35 cellular contexts compared by ENCODE assay signal in the genomic region with DNA sequence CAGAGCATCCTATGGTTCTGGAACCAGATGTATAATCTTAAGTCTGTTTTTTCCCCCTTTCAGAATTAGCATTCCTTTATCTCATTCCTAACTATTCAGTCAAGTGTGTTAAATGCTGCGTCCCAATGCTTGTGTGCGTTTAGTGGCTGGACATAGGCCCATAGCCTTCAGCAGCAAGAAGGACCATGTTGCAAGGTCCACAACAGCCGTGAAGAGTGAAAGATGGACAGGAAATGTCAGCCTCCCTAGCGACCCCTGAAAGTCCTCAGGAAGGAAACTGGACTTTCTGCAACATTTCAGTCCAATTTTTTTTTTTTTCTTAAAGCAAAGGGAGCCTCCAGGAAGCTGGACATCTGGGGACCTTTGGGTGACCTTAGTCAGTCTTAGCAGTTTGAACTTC.
"Had no signal": no experiment of that assay in that cellular context is flagged by ENCODE, and none has a peak within 500 bp of the region (broad histone marks: within the 10 kb centered on the region; RNA-seq: fewer than 3 reads in every experiment).

No MANE protein-coding gene starts in this region.

- H3K4me1 ChIP-seq: ascending aorta had no signal

- ATAC-seq: activated CD8-positive, alpha-beta T cell treated with anti-CD3 and anti-CD28 coated beads for 36 hours; activated naive CD8-positive, alpha-beta T cell treated with anti-CD3 and anti-CD28 coated beads, Interleukin-2, amount 50 U/mL, for 24 hours; activated T-cell treated with anti-CD3 and anti-CD28 coated beads, Interleukin-2, amount 50 U/mL, for 4 hours; activated T-cell treated with anti-CD3 and anti-CD28 coated beads, Interleukin-2, amount 50 U/mL, for 72 hours; activated T-helper 17 cell treated with anti-CD3 and anti-CD28 coated beads, Interleukin-2, amount 50 U/mL, for 72 hours had no signal

- H3K4me3 ChIP-seq: ascending aorta, cardiac muscle cell had no signal

- H3K27ac ChIP-seq: ascending aorta, cardiac muscle cell, VCaP had no signal

- H3K27me3 Mint-ChIP-seq: activated B cell treated with CpG ODN at 0.5 μM for 24 hours; activated CD4-positive, alpha-beta memory T cell treated with anti-CD3 and anti-CD28 coated beads for 36 hours; activated CD4-positive, alpha-beta T cell treated with anti-CD3 and anti-CD28 coated beads, Interleukin-2, amount 10 ng/mL, durations not matched to agents 24 days and 14 days; activated naive CD4-positive, alpha-beta T cell treated with anti-CD3 and anti-CD28 coated beads, Interleukin-2, amount 50 U/mL, for 24 hours; activated naive CD8-positive, alpha-beta T cell treated with anti-CD3 and anti-CD28 coated beads, Interleukin-2, amount 10 ng/mL, durations not matched to agents 7 days and 5 days; activated naive CD8-positive, alpha-beta T cell treated with anti-CD3 and anti-CD28 coated beads, Interleukin-2, amount 50 U/mL, for 24 hours had no signal

- H3K36me3 ChIP-seq: ascending aorta, cardiac muscle cell had no signal

- H3K4me1 Mint-ChIP-seq: activated B cell treated with CpG ODN at 0.5 μM for 24 hours; activated naive CD8-positive, alpha-beta T cell treated with anti-CD3 and anti-CD28 coated beads, Interleukin-2, amount 10 ng/mL, durations not matched to agents 7 days and 5 days; activated naive CD8-positive, alpha-beta T cell treated with anti-CD3 and anti-CD28 coated beads, Interleukin-2, amount 50 U/mL, for 24 hours; activated T-helper 17 cell treated with anti-CD3 and anti-CD28 coated beads, Interleukin-2, amount 50 U/mL, for 72 hours had no signal

- DNase-seq: activated B cell treated with CpG ODN at 0.5 μM for 24 hours; activated CD4-positive, alpha-beta memory T cell treated with anti-CD3 and anti-CD28 coated beads for 36 hours; activated CD4-positive, alpha-beta T cell treated with anti-CD3 and anti-CD28 coated beads for 4 hours; activated CD4-positive, alpha-beta T cell treated with anti-CD3 and anti-CD28 coated beads, Interleukin-2, amount 10 ng/mL, durations not matched to agents 24 days and 14 days; activated CD4-positive, alpha-beta T cell treated with anti-CD3 and anti-CD28 coated beads, Interleukin-2, amount 50 U/mL, for 1 hour; activated CD4-positive, alpha-beta T cell treated with anti-CD3 and anti-CD28 coated beads, Interleukin-2, amount 50 U/mL, for 4 hours; activated CD4-positive, CD25-positive, alpha-beta regulatory T cell treated with anti-CD3 and anti-CD28 coated beads, Interleukin-2, amount 50 U/mL, for 72 hours; activated CD8-positive, alpha-beta memory T cell treated with anti-CD3 and anti-CD28 coated beads, Interleukin-2, amount 50 U/mL, for 4 hours; activated CD8-positive, alpha-beta T cell treated with anti-CD3 and anti-CD28 coated beads for 36 hours; activated effector memory CD4-positive, alpha-beta T cell treated with anti-CD3 and anti-CD28 coated beads, Interleukin-2, amount 50 U/mL, for 16 hours; activated naive CD4-positive, alpha-beta T cell treated with anti-CD3 and anti-CD28 coated beads, Interleukin-2, amount 10 ng/mL, durations not matched to agents 7 days and 5 days; activated naive CD4-positive, alpha-beta T cell treated with Interleukin-2 at 50 U/mL for 16 hours; activated naive CD8-positive, alpha-beta T cell treated with anti-CD3 and anti-CD28 coated beads, Interleukin-2, amount 10 ng/mL, durations not matched to agents 7 days and 5 days; activated naive CD8-positive, alpha-beta T cell treated with anti-CD3 and anti-CD28 coated beads, Interleukin-2, amount 50 U/mL, for 24 hours; activated T-cell treated with anti-CD3 and anti-CD28 coated beads for 4 hours; activated T-cell treated with anti-CD3 and anti-CD28 coated beads, Interleukin-2, amount 50 U/mL, for 1 hour; activated T-cell treated with anti-CD3 and anti-CD28 coated beads, Interleukin-2, amount 50 U/mL, for 4 hours; activated T-cell treated with anti-CD3 and anti-CD28 coated beads, Interleukin-2, amount 50 U/mL, for 72 hours; amygdala; anterior cingulate cortex; central memory CD4-positive, alpha-beta T cell; SW 1271; T-helper 1 cell; T-helper 2 cell; T-helper 9 cell had no signal

- H3K27ac Mint-ChIP-seq: activated B cell treated with CpG ODN at 0.5 μM for 24 hours; activated CD4-positive, alpha-beta memory T cell treated with anti-CD3 and anti-CD28 coated beads for 36 hours; activated CD4-positive, alpha-beta T cell treated with anti-CD3 and anti-CD28 coated beads, Interleukin-2, amount 10 ng/mL, durations not matched to agents 24 days and 14 days; activated CD8-positive, alpha-beta T cell treated with anti-CD3 and anti-CD28 coated beads for 36 hours; activated naive CD4-positive, alpha-beta T cell treated with anti-CD3 and anti-CD28 coated beads, Interleukin-2, amount 10 ng/mL, durations not matched to agents 7 days and 5 days; activated naive CD4-positive, alpha-beta T cell treated with anti-CD3 and anti-CD28 coated beads, Interleukin-2, amount 50 U/mL, for 24 hours; activated naive CD8-positive, alpha-beta T cell; activated naive CD8-positive, alpha-beta T cell treated with anti-CD3 and anti-CD28 coated beads, Interleukin-2, amount 10 ng/mL, durations not matched to agents 7 days and 5 days; activated naive CD8-positive, alpha-beta T cell treated with anti-CD3 and anti-CD28 coated beads, Interleukin-2, amount 50 U/mL, for 24 hours; activated T-cell treated with anti-CD3 and anti-CD28 coated beads, Interleukin-2, amount 50 U/mL, for 72 hours; activated T-helper 1 cell treated with anti-CD3 and anti-CD28 coated beads, Interleukin-12 subunit alpha, Interleukin-12 subunit beta, Interleukin-2, Interleukin-4 antibody, amounts not matched to agents 30 ng/mL and 10 ng/mL and 1 ng/mL, durations not matched to agents 14 hours and 24 hours and 36 hours; activated T-helper 17 cell treated with anti-CD3 and anti-CD28 coated beads, Interleukin-2, amount 50 U/mL, for 72 hours; brain; T-helper 1 cell treated with Interleukin-12 subunit alpha and Interleukin-12 subunit beta and Interleukin-4 antibody, amounts not matched to agents 30 μg/mL and 1 μg/mL, for 36 hours; T-helper 2 cell treated with Interferon-gamma antibody and Interleukin-4, amounts not matched to agents 5 μg/mL and 100 μg/mL, for 36 hours had no signal

- H3K9me3 Mint-ChIP-seq: activated B cell treated with CpG ODN at 0.5 μM for 24 hours; activated CD4-positive, alpha-beta memory T cell treated with anti-CD3 and anti-CD28 coated beads for 36 hours; activated CD4-positive, alpha-beta T cell treated with anti-CD3 and anti-CD28 coated beads, Interleukin-2, amount 10 ng/mL, durations not matched to agents 24 days and 14 days; activated CD8-positive, alpha-beta T cell treated with anti-CD3 and anti-CD28 coated beads for 36 hours; activated naive CD4-positive, alpha-beta T cell treated with anti-CD3 and anti-CD28 coated beads, Interleukin-2, amount 10 ng/mL, durations not matched to agents 7 days and 5 days; activated naive CD4-positive, alpha-beta T cell treated with anti-CD3 and anti-CD28 coated beads, Interleukin-2, amount 50 U/mL, for 24 hours; activated naive CD8-positive, alpha-beta T cell treated with anti-CD3 and anti-CD28 coated beads, Interleukin-2, amount 10 ng/mL, durations not matched to agents 7 days and 5 days; activated naive CD8-positive, alpha-beta T cell treated with anti-CD3 and anti-CD28 coated beads, Interleukin-2, amount 50 U/mL, for 24 hours; activated T-cell treated with anti-CD3 and anti-CD28 coated beads, Interleukin-2, amount 50 U/mL, for 4 hours; activated T-cell treated with anti-CD3 and anti-CD28 coated beads, Interleukin-2, amount 50 U/mL, for 72 hours; activated T-helper 1 cell treated with anti-CD3 and anti-CD28 coated beads, Interleukin-12 subunit alpha, Interleukin-12 subunit beta, Interleukin-2, Interleukin-4 antibody, amounts not matched to agents 30 ng/mL and 10 ng/mL and 1 ng/mL, durations not matched to agents 14 hours and 24 hours and 36 hours; activated T-helper 17 cell treated with anti-CD3 and anti-CD28 coated beads, Interleukin-2, amount 50 U/mL, for 72 hours; T-helper 1 cell treated with Interleukin-12 subunit alpha and Interleukin-12 subunit beta and Interleukin-4 antibody, amounts not matched to agents 30 μg/mL and 1 μg/mL, for 36 hours; T-helper 2 cell treated with Interferon-gamma antibody and Interleukin-4, amounts not matched to agents 5 μg/mL and 100 μg/mL, for 36 hours had no signal

- H3K36me3 Mint-ChIP-seq: activated CD4-positive, alpha-beta memory T cell treated with anti-CD3 and anti-CD28 coated beads for 36 hours; activated naive CD4-positive, alpha-beta T cell treated with anti-CD3 and anti-CD28 coated beads, Interleukin-2, amount 10 ng/mL, durations not matched to agents 7 days and 5 days; activated naive CD4-positive, alpha-beta T cell treated with anti-CD3 and anti-CD28 coated beads, Interleukin-2, amount 50 U/mL, for 24 hours; activated naive CD8-positive, alpha-beta T cell; activated naive CD8-positive, alpha-beta T cell treated with anti-CD3 and anti-CD28 coated beads, Interleukin-2, amount 10 ng/mL, durations not matched to agents 7 days and 5 days; brain had no signal

- H3K27me3 ChIP-seq: ascending aorta, cardiac muscle cell had no signal

- H3K4me3 Mint-ChIP-seq: activated B cell treated with CpG ODN at 0.5 μM for 24 hours; activated CD4-positive, alpha-beta memory T cell treated with anti-CD3 and anti-CD28 coated beads for 36 hours; activated CD4-positive, alpha-beta T cell treated with anti-CD3 and anti-CD28 coated beads, Interleukin-2, amount 10 ng/mL, durations not matched to agents 24 days and 14 days; activated CD8-positive, alpha-beta T cell treated with anti-CD3 and anti-CD28 coated beads for 36 hours; activated naive CD4-positive, alpha-beta T cell treated with anti-CD3 and anti-CD28 coated beads, Interleukin-2, amount 10 ng/mL, durations not matched to agents 7 days and 5 days; activated naive CD4-positive, alpha-beta T cell treated with anti-CD3 and anti-CD28 coated beads, Interleukin-2, amount 50 U/mL, for 24 hours; activated naive CD8-positive, alpha-beta T cell; activated naive CD8-positive, alpha-beta T cell treated with anti-CD3 and anti-CD28 coated beads, Interleukin-2, amount 10 ng/mL, durations not matched to agents 7 days and 5 days; activated naive CD8-positive, alpha-beta T cell treated with anti-CD3 and anti-CD28 coated beads, Interleukin-2, amount 50 U/mL, for 24 hours; activated T-cell treated with anti-CD3 and anti-CD28 coated beads, Interleukin-2, amount 50 U/mL, for 4 hours; activated T-cell treated with anti-CD3 and anti-CD28 coated beads, Interleukin-2, amount 50 U/mL, for 72 hours; activated T-helper 1 cell treated with anti-CD3 and anti-CD28 coated beads, Interleukin-12 subunit alpha, Interleukin-12 subunit beta, Interleukin-2, Interleukin-4 antibody, amounts not matched to agents 30 ng/mL and 10 ng/mL and 1 ng/mL, durations not matched to agents 14 hours and 24 hours and 36 hours; activated T-helper 17 cell treated with anti-CD3 and anti-CD28 coated beads, Interleukin-2, amount 50 U/mL, for 72 hours; brain; T-helper 1 cell treated with Interleukin-12 subunit alpha and Interleukin-12 subunit beta and Interleukin-4 antibody, amounts not matched to agents 30 μg/mL and 1 μg/mL, for 36 hours; T-helper 2 cell treated with Interferon-gamma antibody and Interleukin-4, amounts not matched to agents 5 μg/mL and 100 μg/mL, for 36 hours had no signal
